39 cellular contexts compared by ENCODE assay signal in genomic region chr20:38225240-38225899, GRCh38. TPM values are rescaled to one million over a fixed set of nuclear protein-coding genes. Genes with fewer than 3 reads are reported as not detected.
"Had no signal": no experiment of that assay in that cellular context is flagged by ENCODE, and none has a peak within 500 bp of the region (broad histone marks: within the 10 kb centered on the region; RNA-seq: fewer than 3 reads in every experiment).

No MANE protein-coding gene starts in this region.

- H3K4me3 Mint-ChIP-seq: activated B cell treated with CpG ODN at 0.5 μM for 24 hours; activated CD4-positive, alpha-beta memory T cell treated with anti-CD3 and anti-CD28 coated beads for 36 hours; activated CD8-positive, alpha-beta memory T cell treated with anti-CD3 and anti-CD28 coated beads, Interleukin-2, amount 10 ng/mL, durations not matched to agents 7 days and 5 days; activated naive CD8-positive, alpha-beta T cell treated with anti-CD3 and anti-CD28 coated beads for 36 hours; activated T-cell treated with anti-CD3 and anti-CD28 coated beads, Interleukin-2, amount 50 U/mL, for 72 hours; activated T-helper 17 cell treated with anti-CD3 and anti-CD28 coated beads, Interleukin-2, amount 50 U/mL, for 72 hours; central memory CD8-positive, alpha-beta T cell had no signal

- H3K36me3 Mint-ChIP-seq: activated CD4-positive, alpha-beta memory T cell treated with anti-CD3 and anti-CD28 coated beads for 36 hours; activated CD8-positive, alpha-beta memory T cell treated with anti-CD3 and anti-CD28 coated beads, Interleukin-2, amount 10 ng/mL, durations not matched to agents 7 days and 5 days; activated naive CD8-positive, alpha-beta T cell treated with anti-CD3 and anti-CD28 coated beads for 36 hours had no signal

- H3K36me3 ChIP-seq: MG63 had no signal

- DNase-seq: activated B cell treated with CpG ODN at 0.5 μM for 24 hours; activated CD4-positive, alpha-beta memory T cell treated with anti-CD3 and anti-CD28 coated beads for 36 hours; activated CD4-positive, alpha-beta T cell treated with anti-CD3 and anti-CD28 coated beads for 4 hours; activated CD4-positive, alpha-beta T cell treated with anti-CD3 and anti-CD28 coated beads, Interleukin-2, amount 50 U/mL, for 1 hour; activated CD4-positive, CD25-positive, alpha-beta regulatory T cell treated with anti-CD3 and anti-CD28 coated beads, Interleukin-2, amount 50 U/mL, for 72 hours; activated CD8-positive, alpha-beta memory T cell treated with anti-CD3 and anti-CD28 coated beads for 24 hours; activated CD8-positive, alpha-beta memory T cell treated with anti-CD3 and anti-CD28 coated beads, Interleukin-2, amount 10 ng/mL, durations not matched to agents 7 days and 5 days; activated CD8-positive, alpha-beta memory T cell treated with anti-CD3 and anti-CD28 coated beads, Interleukin-2, amount 50 U/mL, for 48 hours; activated effector memory CD4-positive, alpha-beta T cell treated with anti-CD3 and anti-CD28 coated beads, Interleukin-2, amount 50 U/mL, for 16 hours; activated naive CD4-positive, alpha-beta T cell; activated naive CD4-positive, alpha-beta T cell treated with anti-CD3 and anti-CD28 coated beads, Interleukin-2, amount 50 U/mL, for 16 hours; activated naive CD8-positive, alpha-beta T cell treated with anti-CD3 and anti-CD28 coated beads for 36 hours; activated T-cell treated with anti-CD3 and anti-CD28 coated beads, Interleukin-2, amount 50 U/mL, for 1 hour; activated T-cell treated with anti-CD3 and anti-CD28 coated beads, Interleukin-2, amount 50 U/mL, for 72 hours; amniotic stem cell; brain microvascular endothelial cell; Kasumi-1; KG1; MG63; NCI-H1048; NCI-H1105 treated with DMSO at 0.1 percent for 48 hours; NCI-H1436; NCI-H1694; NCI-H1930; NCI-H2081 treated with DMSO at 0.1 percent for 48 hours; NCI-H345; NCI-H524 treated with DMSO at 0.1 percent for 48 hours; PC-3; Right ventricle myocardium superior; SW 1271; T-helper 1 cell; T-helper 2 cell; T-helper 9 cell had no signal

- H3K9me3 Mint-ChIP-seq: activated B cell treated with CpG ODN at 0.5 μM for 24 hours; activated CD4-positive, alpha-beta memory T cell treated with anti-CD3 and anti-CD28 coated beads for 36 hours; activated naive CD8-positive, alpha-beta T cell treated with anti-CD3 and anti-CD28 coated beads for 36 hours; activated T-cell treated with anti-CD3 and anti-CD28 coated beads, Interleukin-2, amount 50 U/mL, for 72 hours; activated T-helper 17 cell treated with anti-CD3 and anti-CD28 coated beads, Interleukin-2, amount 50 U/mL, for 72 hours; central memory CD8-positive, alpha-beta T cell had no signal

- ATAC-seq: activated CD8-positive, alpha-beta memory T cell treated with anti-CD3 and anti-CD28 coated beads, Interleukin-2, amount 10 ng/mL, durations not matched to agents 7 days and 5 days; activated T-cell treated with anti-CD3 and anti-CD28 coated beads, Interleukin-2, amount 50 U/mL, for 72 hours; activated T-helper 17 cell treated with anti-CD3 and anti-CD28 coated beads, Interleukin-2, amount 50 U/mL, for 72 hours; PC-3 had no signal

- H3K27ac ChIP-seq: brain microvascular endothelial cell, RWPE1, VCaP had no signal

- FAIRE-seq: RCC 7860 had no signal

- H3K27me3 ChIP-seq: brain microvascular endothelial cell, MG63 had no signal

- H3K27ac Mint-ChIP-seq: activated B cell treated with CpG ODN at 0.5 μM for 24 hours; activated CD4-positive, alpha-beta memory T cell treated with anti-CD3 and anti-CD28 coated beads for 36 hours; activated CD8-positive, alpha-beta memory T cell treated with anti-CD3 and anti-CD28 coated beads, Interleukin-2, amount 10 ng/mL, durations not matched to agents 7 days and 5 days; activated naive CD8-positive, alpha-beta T cell treated with anti-CD3 and anti-CD28 coated beads for 36 hours; activated T-cell treated with anti-CD3 and anti-CD28 coated beads, Interleukin-2, amount 50 U/mL, for 72 hours; activated T-helper 17 cell treated with anti-CD3 and anti-CD28 coated beads, Interleukin-2, amount 50 U/mL, for 72 hours had no signal

- H3K4me3 ChIP-seq: MG63 had no signal

RNA-seq across cellular contexts. Expression of gene KIAA1755, which starts 35.2 kb away (rescaled TPM):
- total RNA-seq: activated B cell treated with CpG ODN at 0.5 μM for 24 hours; activated CD4-positive, alpha-beta memory T cell treated with anti-CD3 and anti-CD28 coated beads for 36 hours; activated CD8-positive, alpha-beta memory T cell treated with anti-CD3 and anti-CD28 coated beads, Interleukin-2, amount 10 ng/mL, durations not matched to agents 7 days and 5 days; activated naive CD8-positive, alpha-beta T cell treated with anti-CD3 and anti-CD28 coated beads for 36 hours; activated T-cell treated with anti-CD3 and anti-CD28 coated beads, Interleukin-2, amount 50 U/mL, for 72 hours; activated T-helper 17 cell treated with anti-CD3 and anti-CD28 coated beads, Interleukin-2, amount 50 U/mL, for 72 hours; NCI-H460 had no signal
